ENCODE assay signal across 31 cellular contexts in genomic region chr7:14676896-14677295, GRCh38.
"Had no signal": no experiment of that assay in that cellular context is flagged by ENCODE, and none has a peak within 500 bp of the region (broad histone marks: within the 10 kb centered on the region; RNA-seq: fewer than 3 reads in every experiment).

No MANE protein-coding gene starts in this region.

- ATAC-seq: activated naive CD4-positive, alpha-beta T cell treated with anti-CD3 and anti-CD28 coated beads, Interleukin-2, amount 50 U/mL, for 72 hours; activated naive CD8-positive, alpha-beta T cell treated with anti-CD3 and anti-CD28 coated beads, Interleukin-2, amount 50 U/mL, for 24 hours; activated T-cell treated with anti-CD3 and anti-CD28 coated beads, Interleukin-2, amount 50 U/mL, for 4 hours; activated T-cell treated with anti-CD3 and anti-CD28 coated beads, Interleukin-2, amount 50 U/mL, for 72 hours; activated T-helper 17 cell treated with anti-CD3 and anti-CD28 coated beads, Interleukin-2, amount 50 U/mL, for 72 hours; body of pancreas had no signal

- H3K9me3 ChIP-seq: adrenal gland, ascending aorta, body of pancreas, breast epithelium had no signal

- H3K4me3 ChIP-seq: adrenal gland, ascending aorta, body of pancreas, breast epithelium, cardiac muscle cell had no signal

- H3K27ac ChIP-seq: adrenal gland, ascending aorta, body of pancreas, brain microvascular endothelial cell, breast epithelium, cardiac muscle cell had no signal

- H3K36me3 ChIP-seq: adrenal gland, ascending aorta, brain microvascular endothelial cell, breast epithelium, cardiac muscle cell had no signal

- H3K27me3 ChIP-seq: adrenal gland, ascending aorta, body of pancreas, brain microvascular endothelial cell, breast epithelium, cardiac muscle cell had no signal

- DNase-seq: activated effector memory CD4-positive, alpha-beta T cell treated with anti-CD3 and anti-CD28 coated beads, Interleukin-2, amount 50 U/mL, for 16 hours; activated effector memory CD4-positive, alpha-beta T cell treated with Interleukin-2 at 50 U/mL for 16 hours; activated gamma-delta T cell; activated gamma-delta T cell treated with Interleukin-2 at 50 U/mL for 16 hours; activated naive CD4-positive, alpha-beta T cell; activated naive CD4-positive, alpha-beta T cell treated with anti-CD3 and anti-CD28 coated beads for 36 hours; activated naive CD4-positive, alpha-beta T cell treated with anti-CD3 and anti-CD28 coated beads, Interleukin-2, amount 10 ng/mL, durations not matched to agents 7 days and 5 days; activated naive CD4-positive, alpha-beta T cell treated with anti-CD3 and anti-CD28 coated beads, Interleukin-2, amount 50 U/mL, for 16 hours; activated naive CD4-positive, alpha-beta T cell treated with Interleukin-2 at 50 U/mL for 16 hours; activated naive CD8-positive, alpha-beta T cell treated with anti-CD3 and anti-CD28 coated beads for 36 hours; activated naive CD8-positive, alpha-beta T cell treated with anti-CD3 and anti-CD28 coated beads, Interleukin-2, amount 10 ng/mL, durations not matched to agents 7 days and 5 days; activated naive CD8-positive, alpha-beta T cell treated with anti-CD3 and anti-CD28 coated beads, Interleukin-2, amount 50 U/mL, for 24 hours; activated T-cell treated with anti-CD3 and anti-CD28 coated beads, Interleukin-2, amount 50 U/mL, for 24 hours; activated T-cell treated with anti-CD3 and anti-CD28 coated beads, Interleukin-2, amount 50 U/mL, for 4 hours; activated T-cell treated with anti-CD3 and anti-CD28 coated beads, Interleukin-2, amount 50 U/mL, for 48 hours; activated T-cell treated with anti-CD3 and anti-CD28 coated beads, Interleukin-2, amount 50 U/mL, for 72 hours; adrenal gland; amniotic stem cell; amygdala; anterior cingulate cortex; aorta; body of pancreas; brain microvascular endothelial cell; caudate nucleus; central memory CD4-positive, alpha-beta T cell; cerebellar nuclear complex had no signal

- H3K4me1 ChIP-seq: adrenal gland, ascending aorta, body of pancreas, breast epithelium had no signal
